ENCODE assay signal across 20 cellular contexts in genomic region chr20:48159156-48159971, GRCh38.
"Had no signal": no experiment of that assay in that cellular context is flagged by ENCODE, and none has a peak within 500 bp of the region (broad histone marks: within the 10 kb centered on the region; RNA-seq: fewer than 3 reads in every experiment).

No MANE protein-coding gene starts in this region.

- ATAC-seq: activated CD8-positive, alpha-beta memory T cell treated with anti-CD3 and anti-CD28 coated beads, Interleukin-2, amount 10 ng/mL, durations not matched to agents 7 days and 5 days; activated T-helper 17 cell treated with anti-CD3 and anti-CD28 coated beads, Interleukin-2, amount 50 U/mL, for 72 hours; foreskin keratinocyte; left lung had no signal

- H3K36me3 ChIP-seq: left lung, tibial artery had no signal

- H3K4me3 Mint-ChIP-seq: activated B cell treated with CpG ODN at 0.5 μM for 24 hours; activated CD4-positive, alpha-beta memory T cell treated with anti-CD3 and anti-CD28 coated beads, Interleukin-2, amount 10 ng/mL, durations not matched to agents 7 days and 5 days; activated CD8-positive, alpha-beta memory T cell treated with anti-CD3 and anti-CD28 coated beads, Interleukin-2, amount 10 ng/mL, durations not matched to agents 7 days and 5 days; activated naive CD8-positive, alpha-beta T cell treated with anti-CD3 and anti-CD28 coated beads for 36 hours; activated T-helper 17 cell treated with anti-CD3 and anti-CD28 coated beads, Interleukin-2, amount 50 U/mL, for 72 hours; endodermal cell had no signal

- H3K27ac ChIP-seq: epithelial cell of prostate, foreskin keratinocyte, left lung, tibial artery had no signal

- H3K9me3 Mint-ChIP-seq: activated CD4-positive, alpha-beta memory T cell treated with anti-CD3 and anti-CD28 coated beads, Interleukin-2, amount 10 ng/mL, durations not matched to agents 7 days and 5 days; activated naive CD8-positive, alpha-beta T cell treated with anti-CD3 and anti-CD28 coated beads for 36 hours had no signal

- DNase-seq: activated B cell treated with CpG ODN at 0.5 μM for 24 hours; activated CD4-positive, alpha-beta memory T cell treated with anti-CD3 and anti-CD28 coated beads, Interleukin-2, amount 10 ng/mL, durations not matched to agents 7 days and 5 days; activated CD4-positive, alpha-beta T cell treated with anti-CD3 and anti-CD28 coated beads for 48 hours; activated CD8-positive, alpha-beta memory T cell treated with anti-CD3 and anti-CD28 coated beads, Interleukin-2, amount 10 ng/mL, durations not matched to agents 7 days and 5 days; activated naive CD4-positive, alpha-beta T cell; activated naive CD8-positive, alpha-beta T cell treated with anti-CD3 and anti-CD28 coated beads for 36 hours; amniotic stem cell; endodermal cell; left lung; occipital lobe; retina; stimulated activated CD4-positive, alpha-beta T cell treated with anti-CD3 and anti-CD28 coated beads, Interleukin-12 subunit alpha, Interleukin-12 subunit beta, amount 100 ng/mL, for 4 hours; stimulated activated CD4-positive, alpha-beta T cell treated with anti-CD3 and anti-CD28 coated beads, Interleukin-2, amount 100 ng/mL, for 24 hours; stimulated activated naive CD4-positive, alpha-beta T cell treated with Interleukin-2 at 50 U/mL for 16 hours; substantia nigra; T-helper 9 cell; tibial artery had no signal

- H3K36me3 Mint-ChIP-seq: activated CD8-positive, alpha-beta memory T cell treated with anti-CD3 and anti-CD28 coated beads, Interleukin-2, amount 10 ng/mL, durations not matched to agents 7 days and 5 days; activated naive CD8-positive, alpha-beta T cell treated with anti-CD3 and anti-CD28 coated beads for 36 hours had no signal

- H3K4me1 ChIP-seq: foreskin keratinocyte, left lung had no signal

- H3K4me3 ChIP-seq: left lung, tibial artery had no signal

- H3K4me1 Mint-ChIP-seq: activated B cell treated with CpG ODN at 0.5 μM for 24 hours; activated CD4-positive, alpha-beta memory T cell treated with anti-CD3 and anti-CD28 coated beads, Interleukin-2, amount 10 ng/mL, durations not matched to agents 7 days and 5 days; activated CD8-positive, alpha-beta memory T cell treated with anti-CD3 and anti-CD28 coated beads, Interleukin-2, amount 10 ng/mL, durations not matched to agents 7 days and 5 days; activated naive CD8-positive, alpha-beta T cell treated with anti-CD3 and anti-CD28 coated beads for 36 hours; endodermal cell had no signal

- H3K27ac Mint-ChIP-seq: activated B cell treated with CpG ODN at 0.5 μM for 24 hours; activated CD4-positive, alpha-beta memory T cell treated with anti-CD3 and anti-CD28 coated beads, Interleukin-2, amount 10 ng/mL, durations not matched to agents 7 days and 5 days; activated CD8-positive, alpha-beta memory T cell treated with anti-CD3 and anti-CD28 coated beads, Interleukin-2, amount 10 ng/mL, durations not matched to agents 7 days and 5 days; activated naive CD8-positive, alpha-beta T cell treated with anti-CD3 and anti-CD28 coated beads for 36 hours; activated T-helper 17 cell treated with anti-CD3 and anti-CD28 coated beads, Interleukin-2, amount 50 U/mL, for 72 hours; endodermal cell had no signal
